Comparison of ENCODE assay signal across 8 cellular contexts in genomic region chr19:45079063-45079910, GRCh38. TPM values are rescaled to one million over a fixed set of nuclear protein-coding genes. Genes with fewer than 3 reads are reported as not detected.
A peak's percentile ranks its signal among the peaks of the same experiment; 100 is the strongest.
DNase-seq lines count a peak whose midpoint lies in the region; ATAC-seq, FAIRE-seq and TF ChIP-seq lines count a peak whose summit lies in the region.

Gene GEMIN7 (plus strand): TSS chr19:45079260. CDS start chr19:45090115, 10,855 bp downstream.

- peak within 1 kb of the TSS; percentile 99 for H3K4me2 ChIP-seq in IMR-90 (ENCODE audit: low read depth, low read length)
- H3K4me2 ChIP-seq in fibroblast of lung (ENCODE audit: extremely low read depth, insufficient read depth, low read length): peak within 1 kb of the TSS; percentile 97

- peak; percentile 82 for TF ChIP-seq POLR2A in GM12892 (IDR thresholded peaks at IDR 0.05; ENCODE audit: low read depth, low read length)
- no peak; the same call in 1 of the 2 replicates for TF ChIP-seq POLR2A in IMR-90 (IDR thresholded peaks at IDR 0.05; ENCODE audit: low read depth, low read length)
- peak in 1 of 2 donors; percentile 51 for TF ChIP-seq POLR2A in Peyer's patch (IDR thresholded peaks at IDR 0.05)

- FAIRE-seq in GM12892 (lab: Jason Lieb, UNC): peak; percentile 88

- peak within 1 kb of the TSS; percentile 97 to 99 for H4K8ac ChIP-seq in IMR-90 (ENCODE audit: low read depth in 2 of 2, low read length in 2 of 2)

- no TSS peak for BruUV-seq in IMR-90 (replicated peaks; lab: Mats Ljungman, UMichigan)

- intact Hi-C loops in IMR-90 (cut with micrococcal nuclease): no loop called here

- peaks cover 34% of the 10 kb centered on the region for H3K79me2 ChIP-seq in fibroblast of lung (ENCODE audit: control insufficient read depth, insufficient read depth, low read length)

- peak; percentile 78 for DNase-seq in GM12892 (ENCODE audit: insufficient read length)
- DNase-seq in IMR-90: peak; percentile 59
- peak; percentile 79 to 87 (median 86) for DNase-seq in Peyer's patch
- DNase-seq in activated T-helper 1 cell treated with Interleukin-2 at 50 U/mL for 16 hours (ENCODE audit: low read depth): peak; percentile 72
- peak; percentile 71 for DNase-seq in fibroblast of lung (ENCODE audit: low read depth in 2 of 2)
- DNase-seq in naive thymus-derived CD8-positive, alpha-beta T cell: peak; percentile 59 to 80 (median 77)
- peak; percentile 84 for DNase-seq in stimulated activated naive B cell treated with anti-CD40 and anti-IgM and Interleukin-4, amounts not matched to agents 10 μg/mL and 1 μg/mL and 100 μg/mL, for 72 hours

- 2% methylated on average over 12 of the region's 61 CpGs; no CpG with 5 or more reads in 1 of the 2 experiments for WGBS in IMR-90 (ENCODE audit: extremely low coverage in 2 of 2, insufficient read length in 1 of 2), 2 experiments

- H2BK15ac ChIP-seq in IMR-90 (ENCODE audit: low read depth, low read length): 0 out of 3 replicates have a peak within 1 kb of the TSS, but pooled peaks have one; percentile 7

- no peak within 1 kb of the TSS for H2BK20ac ChIP-seq in IMR-90 (ENCODE audit: low read depth, low read length)

- H3K9me1 ChIP-seq in IMR-90 (ENCODE audit: insufficient read depth, low read length): peaks cover 15% of the 10 kb centered on the region

- H3K9me3 ChIP-seq in IMR-90 (ENCODE audit: control insufficient read depth, insufficient read depth, low read length): no peaks in the 10 kb centered on the region
- no peaks in the 10 kb centered on the region for H3K9me3 ChIP-seq in Peyer's patch
- no peaks in the 10 kb centered on the region for H3K9me3 ChIP-seq in fibroblast of lung (ENCODE audit: control insufficient read depth, insufficient read depth, low read depth, low read length)

- peak within 1 kb of the TSS; percentile 45; the same call in 1 of the 2 replicates for H2BK120ac ChIP-seq in IMR-90 (ENCODE audit: low read depth, low read length)

- peak within 1 kb of the TSS; percentile 100 for H2AFZ ChIP-seq in IMR-90 (replicated peaks; ENCODE audit: low read length, poor library complexity)
- peak within 1 kb of the TSS; percentile 87 for H2AFZ ChIP-seq in fibroblast of lung (ENCODE audit: low read length)

- in situ Hi-C loops in IMR-90 (cut with MboI; ENCODE audit: low sequenced_read_pairs): no loop called here

- H3K27ac Mint-ChIP-seq in naive thymus-derived CD8-positive, alpha-beta T cell: peak within 1 kb of the TSS; percentile 83 to 94 (median 92)
- H3K27ac Mint-ChIP-seq in stimulated activated naive B cell treated with anti-CD40 and anti-IgM and Interleukin-4, amounts not matched to agents 10 μg/mL and 1 μg/mL and 100 μg/mL, for 72 hours: peak within 1 kb of the TSS; percentile 96

- peak within 1 kb of the TSS; percentile 95 for H3K9ac ChIP-seq in IMR-90 (ENCODE audit: low read depth, low read length)
- peak within 1 kb of the TSS; percentile 76 for H3K9ac ChIP-seq in fibroblast of lung (ENCODE audit: insufficient read depth, low read length)

- ATAC-seq in IMR-90 (ENCODE audit: low read depth) (peak; percentile 93), HG03565 (IDR thresholded peaks at IDR 0.05; ENCODE audit: unreplicated experiment) (no peak)
- ATAC-seq in naive thymus-derived CD8-positive, alpha-beta T cell: peak; percentile 69 to 81
- peak; percentile 51 to 53 for ATAC-seq in stimulated activated naive B cell treated with anti-CD40 and anti-IgM and Interleukin-4, amounts not matched to agents 10 μg/mL and 1 μg/mL and 100 μg/mL, for 72 hours (replicated peaks)

- H3K4me1 Mint-ChIP-seq in naive thymus-derived CD8-positive, alpha-beta T cell: peaks cover 15 to 65% (median 58%) of the 10 kb centered on the region in 4 donors
- peaks cover 30 to 60% of the 10 kb centered on the region in 2 donors for H3K4me1 Mint-ChIP-seq in stimulated activated naive B cell treated with anti-CD40 and anti-IgM and Interleukin-4, amounts not matched to agents 10 μg/mL and 1 μg/mL and 100 μg/mL, for 72 hours

- peak within 1 kb of the TSS; percentile 80 for H2BK5ac ChIP-seq in IMR-90 (ENCODE audit: low read depth, low read length, poor library complexity, severe bottlenecking)

- peak within 1 kb of the TSS; percentile 73 for H2AK5ac ChIP-seq in IMR-90 (ENCODE audit: low read depth, low read length)

- peak within 1 kb of the TSS; percentile 73; the same call in 1 of the 2 replicates for H3K18ac ChIP-seq in IMR-90 (ENCODE audit: low read depth, low read length)

- CTCF ChIA-PET in IMR-90 (lab: Yijun Ruan, JAX): no interaction called here

- H3K36me3 Mint-ChIP-seq in naive thymus-derived CD8-positive, alpha-beta T cell: peaks cover 0 to 18% (median 8%) of the 10 kb centered on the region in 3 donors
- peaks cover 32 to 36% of the 10 kb centered on the region in 2 donors for H3K36me3 Mint-ChIP-seq in stimulated activated naive B cell treated with anti-CD40 and anti-IgM and Interleukin-4, amounts not matched to agents 10 μg/mL and 1 μg/mL and 100 μg/mL, for 72 hours

- H3K27me3 ChIP-seq in IMR-90 (ENCODE audit: control insufficient read depth, insufficient read depth, low read length) (no peaks in the 10 kb centered on the region), Peyer's patch (no peaks in the 10 kb centered on the region), fibroblast of lung (ENCODE audit: control insufficient read depth, insufficient read depth, low read length) (no peaks in the 10 kb centered on the region)

- H4K20me1 ChIP-seq in IMR-90 (ENCODE audit: insufficient read depth, low read length) (no peaks in the 10 kb centered on the region), fibroblast of lung (ENCODE audit: control insufficient read depth, extremely low read depth, insufficient read depth, low read length) (no peaks in the 10 kb centered on the region)

- POLR2A ChIA-PET in IMR-90 (lab: Charles Lee; ENCODE audit: unreplicated experiment): no interaction called here
- POLR2A ChIA-PET in naive thymus-derived CD8-positive, alpha-beta T cell (lab: Charles Lee): interaction anchor here (0.5 to 2.5 kb wide), 11 partner anchors 9 to 1958 kb away, joined by 3 to 34 read pairs (median 3); partner anchors contain the start of genes BLOC1S3, CLASRP, PPP1R37 and RELB

- H3K4ac ChIP-seq in IMR-90 (ENCODE audit: low read depth, low read length): peak within 1 kb of the TSS; percentile 96

- H3K4me1 ChIP-seq in IMR-90 (ENCODE audit: control insufficient read depth, insufficient read depth, low read length): peaks cover 5% of the 10 kb centered on the region; the same call in 1 of the 2 replicates
- H3K4me1 ChIP-seq in Peyer's patch: peaks cover 0 to 49% (median 17%) of the 10 kb centered on the region in 4 donors
- H3K4me1 ChIP-seq in fibroblast of lung (ENCODE audit: control insufficient read depth, extremely low read depth, insufficient read depth, low read length): peaks cover 6% of the 10 kb centered on the region

- peaks cover 18 to 42% of the 10 kb centered on the region in 2 experiments for H3K79me1 ChIP-seq in IMR-90 (ENCODE audit: low read depth in 1 of 2, low read length in 2 of 2)

- peak within 1 kb of the TSS; percentile 86 for H4K91ac ChIP-seq in IMR-90 (ENCODE audit: insufficient read depth, low read depth, low read length)

- H3K4me3 Mint-ChIP-seq in naive thymus-derived CD8-positive, alpha-beta T cell: peak within 1 kb of the TSS; percentile 91 to 97 (median 94)
- peak within 1 kb of the TSS; percentile 97 to 99 for H3K4me3 Mint-ChIP-seq in stimulated activated naive B cell treated with anti-CD40 and anti-IgM and Interleukin-4, amounts not matched to agents 10 μg/mL and 1 μg/mL and 100 μg/mL, for 72 hours

- peaks cover 8% of the 10 kb centered on the region for H3K36me3 ChIP-seq in IMR-90 (ENCODE audit: control insufficient read depth, insufficient read depth, low read length)
- peaks cover 0 to 13% (median 0%) of the 10 kb centered on the region in 3 donors for H3K36me3 ChIP-seq in Peyer's patch
- peaks cover 4% of the 10 kb centered on the region for H3K36me3 ChIP-seq in fibroblast of lung (ENCODE audit: control insufficient read depth, insufficient read depth, low read length)

- TF ChIP-seq RAD21 in IMR-90 (IDR thresholded peaks at IDR 0.05; ENCODE audit: low read length): peak; percentile 24; the same call in 1 of the 2 replicates

- TF ChIP-seq CTCF in IMR-90 (conservative IDR thresholded peaks at IDR 0.05; ENCODE audit: low read depth, low read length): peak; percentile 26; the same call in 1 of the 2 replicates
- TF ChIP-seq CTCF in Peyer's patch (IDR thresholded peaks at IDR 0.05): peak in 3 of 6 experiments; percentile 9 to 42 (median 20)
- TF ChIP-seq CTCF in fibroblast of lung (conservative IDR thresholded peaks at IDR 0.05 in 1 of 2, IDR thresholded peaks at IDR 0.05 in 1 of 2; ENCODE audit: low read depth in 1 of 2, low read length in 2 of 2): no peak

- peak within 1 kb of the TSS; percentile 98 for H3K14ac ChIP-seq in IMR-90 (replicated peaks; ENCODE audit: low read depth, low read length)

- H2AK9ac ChIP-seq in IMR-90 (replicated peaks; ENCODE audit: low read depth, low read length, poor library complexity): peak within 1 kb of the TSS; percentile 95

- H3K27ac ChIP-seq in IMR-90 (ENCODE audit: insufficient read depth, low read length) (peak within 1 kb of the TSS; percentile 93), Peyer's patch (peak within 1 kb of the TSS; percentile 73 to 89 (median 78)), fibroblast of lung (ENCODE audit: insufficient read depth, low read length) (peak within 1 kb of the TSS; percentile 53)

- no peaks in the 10 kb centered on the region for H3K27me3 Mint-ChIP-seq in naive thymus-derived CD8-positive, alpha-beta T cell
- no peaks in the 10 kb centered on the region for H3K27me3 Mint-ChIP-seq in stimulated activated naive B cell treated with anti-CD40 and anti-IgM and Interleukin-4, amounts not matched to agents 10 μg/mL and 1 μg/mL and 100 μg/mL, for 72 hours

- dilution Hi-C loops in IMR-90 (cut with HindIII; ENCODE audit: low sequenced_read_pairs, unreplicated experiment): no loop called here

- H4K5ac ChIP-seq in IMR-90 (ENCODE audit: low read depth, low read length): peak within 1 kb of the TSS; percentile 98

- no peaks in the 10 kb centered on the region for H3K9me3 Mint-ChIP-seq in naive thymus-derived CD8-positive, alpha-beta T cell
- no peaks in the 10 kb centered on the region for H3K9me3 Mint-ChIP-seq in stimulated activated naive B cell treated with anti-CD40 and anti-IgM and Interleukin-4, amounts not matched to agents 10 μg/mL and 1 μg/mL and 100 μg/mL, for 72 hours

- H3K4me3 ChIP-seq in IMR-90 (ENCODE audit: insufficient read depth, low read depth, low read length) (peak within 1 kb of the TSS; percentile 99), Peyer's patch (peak within 1 kb of the TSS; percentile 62 to 86 (median 75)), fibroblast of lung (replicated peaks in 1 of 4; ENCODE audit: control extremely low read depth in 1 of 4, insufficient read depth in 1 of 4, low read depth in 3 of 4, low read length in 4 of 4) (peak within 1 kb of the TSS; percentile 43 to 99 (median 75))

- H3K23ac ChIP-seq in IMR-90 (ENCODE audit: low read depth, low read length): peak within 1 kb of the TSS; percentile 94

- peak within 1 kb of the TSS; percentile 58 for H3K56ac ChIP-seq in IMR-90 (ENCODE audit: extremely low read depth, insufficient read depth, low read length)

RNA-seq across cellular contexts. Expression of gene GEMIN7, which starts in this region (rescaled TPM):
- polyA plus RNA-seq in GM12892 (2012; ENCODE audit: missing spikeins): 44.3 TPM
- 19.7 and 27.2 TPM in 2 replicates for total RNA-seq in IMR-90 (2012; rRNA removed)
- 52.8 and 53.0 TPM in 2 replicates for polyA plus RNA-seq in IMR-90 (2012; rRNA removed)
- 56.1 and 64.0 TPM in 2 replicates for polyA plus RNA-seq in IMR-90 (2012; cell fraction: cytosol; rRNA removed)
- 18.8 and 44.2 TPM in 2 replicates for polyA plus RNA-seq in IMR-90 (2012; cell fraction: nucleus; rRNA removed; ENCODE audit: low replicate concordance)
- total RNA-seq in Peyer's patch: 10 to 100 TPM in 3 of 4 donors, not detected in 1; 28.7 to 34.2 (median 29.6) TPM
- 12.3 and 15.7 TPM in 2 replicates for total RNA-seq in fibroblast of lung
- polyA plus RNA-seq in fibroblast of lung: 18.0 and 19.0 TPM in 2 replicates
- 24.7 and 31.4 TPM in 2 replicates for polyA plus RNA-seq in fibroblast of lung (2012)
- 4.3 and 17.5 TPM in 2 replicates for polyA minus RNA-seq in fibroblast of lung (ENCODE audit: low replicate concordance)
- total RNA-seq in naive thymus-derived CD8-positive, alpha-beta T cell: 10 to 100 TPM; 13.5 to 19.8 TPM
- polyA plus RNA-seq in naive thymus-derived CD8-positive, alpha-beta T cell: 10 to 100 TPM; 44.2 to 70.0 (median 50.3) TPM
